Comparison of ENCODE assay signal across 1 cellular context in the genomic region with DNA sequence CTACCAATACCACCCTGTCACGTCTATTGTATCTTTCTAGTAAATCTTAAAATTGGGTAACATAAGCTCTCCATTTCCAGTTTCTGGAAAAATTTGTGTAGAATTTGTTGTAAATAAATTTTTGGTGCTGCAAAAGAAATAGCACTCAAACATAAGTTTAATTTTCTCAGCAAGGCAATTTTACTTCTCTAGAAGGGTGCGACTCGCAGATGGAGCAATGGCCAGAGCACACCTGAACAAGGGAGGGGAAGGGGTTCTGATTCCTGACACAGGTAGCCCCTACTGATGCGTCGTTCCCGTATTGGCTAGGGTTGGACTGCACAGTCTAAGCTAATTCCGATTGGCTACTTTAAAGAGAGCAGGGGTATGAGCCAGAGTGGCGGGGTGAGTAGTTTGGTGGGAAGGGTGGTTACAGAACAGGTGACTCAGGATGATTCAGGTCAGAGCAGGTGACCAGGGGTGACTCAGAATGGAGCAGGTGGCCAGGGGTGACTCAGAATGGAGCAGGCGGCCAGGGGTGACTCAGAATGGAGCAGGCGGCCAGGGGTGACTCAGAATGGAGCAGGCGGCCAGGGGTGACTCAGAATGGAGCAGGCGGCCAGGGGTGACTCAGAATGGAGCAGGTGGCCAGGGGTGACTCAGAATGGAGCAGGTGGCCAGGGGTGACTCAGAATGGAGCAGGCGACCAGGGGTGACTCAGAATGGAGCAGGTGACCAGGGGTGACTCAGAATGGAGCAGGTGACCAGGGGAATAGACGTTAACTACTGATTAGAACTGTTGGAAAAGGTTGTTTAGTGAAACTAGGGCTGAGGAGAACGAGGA.
TF ChIP-seq lines count a peak whose summit lies in the region.

No MANE protein-coding gene starts in this region.

TF ChIP-seq in HEK293, 187 proteins besides CTCF, POLR2A, EP300 and RAD21:
- TF ChIP-seq, protein P1, sequence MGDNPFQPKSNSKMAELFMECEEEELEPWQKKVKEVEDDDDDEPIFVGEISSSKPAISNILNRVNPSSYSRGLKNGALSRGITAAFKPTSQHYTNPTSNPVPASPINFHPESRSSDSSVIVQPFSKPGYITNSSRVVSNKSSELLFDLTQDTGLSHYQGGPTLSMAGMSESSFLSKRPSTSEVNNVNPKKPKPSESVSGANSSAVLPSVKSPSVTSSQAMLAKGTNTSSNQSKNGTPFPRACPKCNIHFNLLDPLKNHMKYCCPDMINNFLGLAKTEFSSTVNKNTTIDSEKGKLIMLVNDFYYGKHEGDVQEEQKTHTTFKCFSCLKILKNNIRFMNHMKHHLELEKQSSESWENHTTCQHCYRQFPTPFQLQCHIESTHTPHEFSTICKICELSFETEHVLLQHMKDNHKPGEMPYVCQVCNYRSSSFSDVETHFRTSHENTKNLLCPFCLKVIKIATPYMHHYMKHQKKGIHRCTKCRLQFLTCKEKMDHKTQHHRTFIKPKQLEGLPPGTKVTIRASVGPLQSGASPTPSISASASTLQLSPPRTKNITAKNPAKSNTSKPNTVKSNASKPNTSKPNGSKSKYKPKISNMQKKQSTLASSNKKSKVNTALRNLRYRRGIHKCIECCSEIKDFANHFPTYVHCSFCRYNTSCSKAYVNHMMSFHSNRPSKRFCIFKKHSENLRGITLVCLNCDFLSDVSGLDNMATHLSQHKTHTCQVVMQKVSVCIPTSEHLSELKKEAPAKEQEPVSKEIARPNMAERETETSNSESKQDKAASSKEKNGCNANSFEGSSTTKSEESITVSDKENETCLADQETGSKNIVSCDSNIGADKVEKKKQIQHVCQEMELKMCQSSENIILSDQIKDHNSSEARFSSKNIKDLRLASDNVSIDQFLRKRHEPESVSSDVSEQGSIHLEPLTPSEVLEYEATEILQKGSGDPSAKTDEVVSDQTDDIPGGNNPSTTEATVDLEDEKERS (tag by site-specific recombination; IDR thresholded peaks at IDR 0.05), result peak; percentile 28; the same call in 1 of the 2 replicates
- TF ChIP-seq, protein P2, sequence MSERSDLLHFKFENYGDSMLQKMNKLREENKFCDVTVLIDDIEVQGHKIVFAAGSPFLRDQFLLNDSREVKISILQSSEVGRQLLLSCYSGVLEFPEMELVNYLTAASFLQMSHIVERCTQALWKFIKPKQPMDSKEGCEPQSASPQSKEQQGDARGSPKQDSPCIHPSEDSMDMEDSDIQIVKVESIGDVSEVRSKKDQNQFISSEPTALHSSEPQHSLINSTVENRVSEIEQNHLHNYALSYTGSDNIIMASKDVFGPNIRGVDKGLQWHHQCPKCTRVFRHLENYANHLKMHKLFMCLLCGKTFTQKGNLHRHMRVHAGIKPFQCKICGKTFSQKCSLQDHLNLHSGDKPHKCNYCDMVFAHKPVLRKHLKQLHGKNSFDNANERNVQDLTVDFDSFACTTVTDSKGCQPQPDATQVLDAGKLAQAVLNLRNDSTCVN (tag by site-specific recombination; optimal IDR thresholded peaks at IDR 0.05), result peak; percentile 53
- TF ChIP-seq ZNF169 (tag by site-specific recombination; IDR thresholded peaks at IDR 0.05), result peak; percentile 76; the same call in 1 of the 2 replicates
- peak; percentile 88 for TF ChIP-seq TRIM28 (IDR thresholded peaks at IDR 0.05; ENCODE audit: borderline replicate concordance, low read length)
- TF ChIP-seq ZNF394 (tag by site-specific recombination; IDR thresholded peaks at IDR 0.05; ENCODE audit: borderline replicate concordance), result 0 out of 2 replicates have a peak, but pooled peaks have one; percentile 11
- TF ChIP-seq ZFP37 (tag by site-specific recombination; IDR thresholded peaks at IDR 0.05), result 0 out of 2 replicates have a peak, but pooled peaks have one; percentile 29
- peak; percentile 98 for TF ChIP-seq SETDB1 (IDR thresholded peaks at IDR 0.05; ENCODE audit: insufficient read length, low read length)
